26 cellular contexts compared by ENCODE assay signal in genomic region chr9:130965680-130966079, GRCh38. TPM values are rescaled to one million over a fixed set of nuclear protein-coding genes. Genes with fewer than 3 reads are reported as not detected.
"Had no signal": no experiment of that assay in that cellular context is flagged by ENCODE, and none has a peak within 500 bp of the region (broad histone marks: within the 10 kb centered on the region; RNA-seq: fewer than 3 reads in every experiment).

No MANE protein-coding gene starts in this region.

- H3K36me3 ChIP-seq: lower lobe of right lung, pancreas, prostate gland, right lobe of liver, transverse colon, upper lobe of left lung, vagina had no signal

- H3K27ac ChIP-seq: hepatocyte, lower lobe of right lung, pancreas, prostate gland, right lobe of liver, transverse colon, upper lobe of left lung, vagina had no signal

- ATAC-seq: lower lobe of right lung; naive thymus-derived CD8-positive, alpha-beta T cell; pancreas; right lobe of liver; stimulated activated memory B cell treated with anti-CD40 and anti-IgM and Interleukin-4, amounts not matched to agents 10 μg/mL and 1 μg/mL and 100 μg/mL, for 72 hours; stimulated activated naive CD8-positive, alpha-beta T cell treated with anti-CD3 and anti-CD28 coated beads, Interleukin-15, amount 100 ng/mL, for 72 hours had no signal

- H3K4me1 ChIP-seq: pancreas, prostate gland, right lobe of liver had no signal

- H3K4me3 ChIP-seq: hepatocyte, lower lobe of right lung, pancreas, prostate gland, right lobe of liver, smooth muscle cell, transverse colon, upper lobe of left lung, vagina had no signal

- H3K9me3 ChIP-seq: lower lobe of right lung, pancreas, prostate gland, right lobe of liver, transverse colon, upper lobe of left lung, vagina had no signal

- H3K27me3 ChIP-seq: hepatocyte, pancreas, right lobe of liver, transverse colon, upper lobe of left lung, vagina had no signal

- H3K4me2 ChIP-seq: hepatocyte, smooth muscle cell had no signal

- H2AFZ ChIP-seq: hepatocyte had no signal

- DNase-seq: islet precursor cell; lower lobe of right lung; mammary epithelial cell; mesenchymal stem cell; naive thymus-derived CD8-positive, alpha-beta T cell; nucleus accumbens; pancreas; retina; right lobe of liver; stimulated activated CD4-positive, alpha-beta T cell treated with anti-CD3 and anti-CD28 coated beads, Interleukin-1b, Interleukin-23, amount 100 ng/mL, for 48 hours; stimulated activated CD4-positive, alpha-beta T cell treated with anti-CD3 and anti-CD28 coated beads, Interleukin-2, amount 100 ng/mL, for 48 hours; stimulated activated CD4-positive, alpha-beta T cell treated with anti-CD3 and anti-CD28 coated beads, Interleukin-4, amount 100 ng/mL, for 4 hours; stimulated activated CD8-positive, alpha-beta memory T cell treated with anti-CD3 and anti-CD28 coated beads, Interleukin-4, amount 100 ng/mL, for 48 hours; stimulated activated naive CD4-positive, alpha-beta T cell treated with Interleukin-2 at 50 U/mL for 16 hours; stimulated activated naive CD8-positive, alpha-beta T cell treated with anti-CD3 and anti-CD28 coated beads, Interleukin-15, amount 100 ng/mL, for 72 hours; substantia nigra; transverse colon; upper lobe of left lung had no signal

RNA-seq across cellular contexts. Expression of gene FIBCD1, which starts 26.6 kb away (rescaled TPM):
- total RNA-seq: liver; naive thymus-derived CD8-positive, alpha-beta T cell; right lobe of liver; skeletal muscle tissue; vagina had no signal
- polyA plus RNA-seq: hepatocyte; liver; naive thymus-derived CD8-positive, alpha-beta T cell; pancreas had no signal

RNA-seq across cellular contexts. Expression of gene LAMC3, which starts 43.3 kb away (rescaled TPM):
- total RNA-seq: mammary epithelial cell, osteoblast had no signal
